13 cellular contexts compared by ENCODE assay signal in genomic region chr4:147739239-147739823, GRCh38.
"Had no signal": no experiment of that assay in that cellular context is flagged by ENCODE, and none has a peak within 500 bp of the region (broad histone marks: within the 10 kb centered on the region; RNA-seq: fewer than 3 reads in every experiment).

No MANE protein-coding gene starts in this region.

- H3K4me3 ChIP-seq: breast epithelium, lower lobe of right lung, thyroid gland had no signal

- H3K4me1 ChIP-seq: breast epithelium had no signal

- ATAC-seq: activated CD8-positive, alpha-beta T cell treated with anti-CD3 and anti-CD28 coated beads, Interleukin-2, amount 10 ng/mL, durations not matched to agents 7 days and 5 days; lower lobe of right lung had no signal

- H3K27me3 ChIP-seq: breast epithelium, thyroid gland had no signal

- DNase-seq: activated CD4-positive, alpha-beta T cell treated with anti-CD3 and anti-CD28 coated beads, Interleukin-2, amount 10 ng/mL, durations not matched to agents 24 days and 14 days; activated CD4-positive, CD25-positive, alpha-beta regulatory T cell; activated CD8-positive, alpha-beta memory T cell treated with anti-CD3 and anti-CD28 coated beads, Interleukin-2, amount 50 U/mL, for 48 hours; activated CD8-positive, alpha-beta T cell treated with anti-CD3 and anti-CD28 coated beads, Interleukin-2, amount 10 ng/mL, durations not matched to agents 7 days and 5 days; activated gamma-delta T cell treated with Interleukin-2 at 50 U/mL for 16 hours; amygdala; hypothalamus; kidney glomerular epithelial cell; lower lobe of right lung; stimulated activated CD4-positive, alpha-beta T cell treated with anti-CD3 and anti-CD28 coated beads, Interleukin-12 subunit alpha, Interleukin-12 subunit beta, amount 100 ng/mL, for 4 hours; stimulated activated CD4-positive, alpha-beta T cell treated with anti-CD3 and anti-CD28 coated beads, Interleukin-2, amount 100 ng/mL, for 24 hours; thyroid gland had no signal

- H3K27ac ChIP-seq: breast epithelium, lower lobe of right lung, thyroid gland had no signal

- H3K9me3 ChIP-seq: breast epithelium, lower lobe of right lung, thyroid gland had no signal

- H3K36me3 ChIP-seq: breast epithelium, lower lobe of right lung, thyroid gland had no signal
